14 cellular contexts compared by ENCODE assay signal in the genomic region with DNA sequence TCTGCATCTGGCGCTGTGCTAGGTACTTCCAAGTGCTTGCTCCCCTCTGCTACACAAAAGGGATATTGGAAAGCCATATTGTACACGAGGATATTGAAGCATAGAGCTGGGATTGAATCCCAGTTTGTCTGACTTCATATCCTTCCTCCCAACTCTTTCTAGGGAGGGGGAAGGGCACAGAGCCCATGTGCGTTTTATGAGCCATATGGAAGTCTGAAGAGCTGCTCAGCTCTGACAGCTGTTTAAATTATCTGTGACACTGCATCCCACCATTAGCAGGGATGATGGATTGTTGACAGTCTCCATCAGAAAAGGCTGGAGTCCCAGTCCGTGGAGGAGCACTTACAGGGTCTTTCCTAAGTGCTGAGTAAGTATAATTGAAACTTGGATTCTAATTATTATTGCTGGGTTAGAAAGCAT. TPM values are rescaled to one million over a fixed set of nuclear protein-coding genes. Genes with fewer than 3 reads are reported as not detected.
DNase-seq lines count a peak whose midpoint lies in the region; ATAC-seq, FAIRE-seq and TF ChIP-seq lines count a peak whose summit lies in the region.
"Had no signal": no experiment of that assay in that cellular context is flagged by ENCODE, and none has a peak within 500 bp of the region (broad histone marks: within the 10 kb centered on the region; RNA-seq: fewer than 3 reads in every experiment).

No MANE protein-coding gene starts in this region.

- H3K36me3 Mint-ChIP-seq in brain: peaks cover 4% of the 10 kb centered on the region
- H3K36me3 Mint-ChIP-seq in nephron (ENCODE audit: low read depth): no peaks in the 10 kb centered on the region
- H3K36me3 Mint-ChIP-seq: T-cell had no signal

- DNase-seq in NCI-H1105 (lab: John Stamatoyannopoulos, UW) (peak; percentile 75), NCI-H510A treated with DMSO at 0.1 percent for 48 hours (lab: John Stamatoyannopoulos, UW) (peak; percentile 30), GM19239 (ENCODE audit: insufficient read length, low spot score) (no peak)
- DNase-seq: left ventricle myocardium superior, stomach, T-cell had no signal

- no peak for TF ChIP-seq CTCF in brain (conservative IDR thresholded peaks at IDR 0.05)
- TF ChIP-seq CTCF in nephron (IDR thresholded peaks at IDR 0.05; ENCODE audit: unreplicated experiment in 3 of 3): no peak

- peaks cover 0 to 3% (median 0%) of the 10 kb centered on the region in 5 experiments for H3K9me3 Mint-ChIP-seq in brain
- no peaks in the 10 kb centered on the region for H3K9me3 Mint-ChIP-seq in nephron
- H3K9me3 Mint-ChIP-seq: dendritic cell treated with granulocyte-macrophage colony-stimulating factor and Interleukin-4, amounts not matched to agents 40 ng/mL and 50 ng/mL, for 4 days; T-cell had no signal

- H3K4me1 Mint-ChIP-seq in brain (peaks cover 53% of the 10 kb centered on the region), nephron (peaks cover 55% of the 10 kb centered on the region)
- H3K4me1 Mint-ChIP-seq: T-cell had no signal

- H3K27ac Mint-ChIP-seq in brain (peak overlapping the region; percentile 22 to 80 (median 61)), nephron (peak overlapping the region; percentile 94 to 96 (median 95))
- H3K27ac Mint-ChIP-seq: dendritic cell treated with granulocyte-macrophage colony-stimulating factor and Interleukin-4, amounts not matched to agents 40 ng/mL and 50 ng/mL, for 4 days; T-cell had no signal

- ATAC-seq in HG03439 (IDR thresholded peaks at IDR 0.05; ENCODE audit: unreplicated experiment) (no peak), GM18868 (IDR thresholded peaks at IDR 0.05; ENCODE audit: unreplicated experiment) (no peak)
- ATAC-seq: activated CD4-positive, CD25-positive, alpha-beta regulatory T cell treated with anti-CD3 and anti-CD28 coated beads, Interleukin-2, amount 50 U/mL, for 24 hours; left ventricle myocardium superior; T-cell had no signal

- peak overlapping the region in 3 of 5 experiments; percentile 40 to 80 (median 75) for H3K4me3 Mint-ChIP-seq in brain
- peak overlapping the region in 2 of 3 experiments; percentile 4 to 48 for H3K4me3 Mint-ChIP-seq in nephron
- H3K4me3 Mint-ChIP-seq: dendritic cell treated with granulocyte-macrophage colony-stimulating factor and Interleukin-4, amounts not matched to agents 40 ng/mL and 50 ng/mL, for 4 days; T-cell had no signal

- H3K27me3 Mint-ChIP-seq in brain (no peaks in the 10 kb centered on the region), nephron (ENCODE audit: low read depth) (no peaks in the 10 kb centered on the region)

- FAIRE-seq in GM19239 (lab: Jason Lieb, UNC): no peak
- FAIRE-seq: GM12891, RCC 7860 had no signal

RNA-seq across cellular contexts. Expression of a gene that starts 18.4 kb away (rescaled TPM):
- 10.6 TPM for polyA plus RNA-seq in brain (ENCODE audit: insufficient read depth, low read depth, low replicate concordance)
